Comparison of ENCODE assay signal across 8 cellular contexts in genomic region chr16:80084614-80085013, GRCh38.
DNase-seq lines count a peak whose midpoint lies in the region; ATAC-seq and TF ChIP-seq lines count a peak whose summit lies in the region.

No MANE protein-coding gene starts in this region.

- H3K27me3 ChIP-seq in Caco-2 (replicated peaks; ENCODE audit: control insufficient read depth, insufficient read depth, low read length) = no peaks in the 10 kb centered on the region

- H3K27ac Mint-ChIP-seq in Caco-2 (ENCODE audit: unreplicated experiment) = no peak overlapping the region
- no peak overlapping the region for H3K27ac Mint-ChIP-seq in stimulated activated effector memory CD8-positive, alpha-beta T cell treated with anti-CD3 and anti-CD28 coated beads, Interleukin-12 subunit alpha, Interleukin-12 subunit beta, amount 100 ng/mL, for 72 hours

- peaks cover 26% of the 10 kb centered on the region for H3K4me1 Mint-ChIP-seq in Caco-2 (ENCODE audit: low read depth, unreplicated experiment)
- H3K4me1 Mint-ChIP-seq in stimulated activated effector memory CD8-positive, alpha-beta T cell treated with anti-CD3 and anti-CD28 coated beads, Interleukin-12 subunit alpha, Interleukin-12 subunit beta, amount 100 ng/mL, for 72 hours = no peaks in the 10 kb centered on the region

- no peak overlapping the region for H3K4me3 Mint-ChIP-seq in Caco-2 (ENCODE audit: unreplicated experiment)
- H3K4me3 Mint-ChIP-seq in stimulated activated effector memory CD8-positive, alpha-beta T cell treated with anti-CD3 and anti-CD28 coated beads, Interleukin-12 subunit alpha, Interleukin-12 subunit beta, amount 100 ng/mL, for 72 hours = no peak overlapping the region

- TF ChIP-seq CTCF in Caco-2 (IDR thresholded peaks at IDR 0.05; ENCODE audit: insufficient read depth in 1 of 2, low read depth in 1 of 2, low read length in 1 of 2, severe bottlenecking in 1 of 2, unreplicated experiment in 1 of 2) (peak; percentile 73 to 75), astrocyte of the spinal cord (IDR thresholded peaks at IDR 0.05; ENCODE audit: low read depth, low read length) (peak; percentile 64)

- BruUV-seq in Caco-2 (replicated peaks; lab: Mats Ljungman, UMichigan) = no TSS peak

- no peaks in the 10 kb centered on the region for H3K9me3 Mint-ChIP-seq in Caco-2 (ENCODE audit: unreplicated experiment)
- no peaks in the 10 kb centered on the region for H3K9me3 Mint-ChIP-seq in stimulated activated effector memory CD8-positive, alpha-beta T cell treated with anti-CD3 and anti-CD28 coated beads, Interleukin-12 subunit alpha, Interleukin-12 subunit beta, amount 100 ng/mL, for 72 hours

- H3K36me3 ChIP-seq in Caco-2 (ENCODE audit: control insufficient read depth, insufficient read depth, low read length) = no peaks in the 10 kb centered on the region

- peak; percentile 59 for ATAC-seq in stimulated activated effector memory CD8-positive, alpha-beta T cell treated with anti-CD3 and anti-CD28 coated beads, Interleukin-12 subunit alpha, Interleukin-12 subunit beta, amount 100 ng/mL, for 72 hours
- ATAC-seq in GM21723 (IDR thresholded peaks at IDR 0.05; ENCODE audit: unreplicated experiment) = no peak

- POLR2A ChIA-PET in Caco-2 (lab: Charles Lee) = no interaction called here

- H3K36me3 Mint-ChIP-seq in Caco-2 (ENCODE audit: insufficient read depth, unreplicated experiment) = no peaks in the 10 kb centered on the region
- no peaks in the 10 kb centered on the region for H3K36me3 Mint-ChIP-seq in stimulated activated effector memory CD8-positive, alpha-beta T cell treated with anti-CD3 and anti-CD28 coated beads, Interleukin-12 subunit alpha, Interleukin-12 subunit beta, amount 100 ng/mL, for 72 hours

- in situ Hi-C loops in astrocyte of the spinal cord (cut with HindIII; ENCODE audit: low sequenced_read_pairs) = no loop called here

- no peak overlapping the region for H3K4me3 ChIP-seq in Caco-2 (ENCODE audit: low read depth, low read length)
- no peak overlapping the region for H3K4me3 ChIP-seq in astrocyte of the spinal cord (ENCODE audit: low read depth, low read length)

- intact Hi-C loops in Caco-2 (cut with micrococcal nuclease; ENCODE audit: unreplicated experiment) = loop anchor here (1.0 to 10.0 kb wide), 7 partner anchors 77 to 482 kb away; no protein-coding TSS in a partner anchor

- CTCF ChIA-PET in Caco-2 (lab: Charles Lee) = interaction anchor here (0.6 to 1.3 kb wide), 13 partner anchors 88 to 1007 kb away, joined by 3 to 16 read pairs (median 4); no protein-coding TSS in a partner anchor

- peaks cover 26% of the 10 kb centered on the region for H3K4me1 ChIP-seq in Caco-2

- no peaks in the 10 kb centered on the region for H3K27me3 Mint-ChIP-seq in Caco-2 (ENCODE audit: insufficient read depth, unreplicated experiment)

- peak; percentile 69 to 74 for DNase-seq in Caco-2
- peak; percentile 70 for DNase-seq in HT-29 (ENCODE audit: low spot score)
- DNase-seq in astrocyte of the spinal cord (ENCODE audit: low read depth, low spot score) = peak; percentile 54
- DNase-seq in iPS DF 19.7 (ENCODE audit: low read depth, low spot score) = peak; percentile 52
- DNase-seq in stimulated activated effector memory CD8-positive, alpha-beta T cell treated with anti-CD3 and anti-CD28 coated beads, Interleukin-12 subunit alpha, Interleukin-12 subunit beta, amount 100 ng/mL, for 72 hours (ENCODE audit: low spot score in 2 of 2) = no peak
- DNase-seq in amniotic stem cell (lab: John Stamatoyannopoulos, UW) = no peak
- DNase-seq in effector CD8-positive, alpha-beta T cell (lab: John Stamatoyannopoulos, UW) = no peak

- H3K9me3 ChIP-seq in Caco-2 = no peaks in the 10 kb centered on the region; the same call in 1 of the 2 replicates

Comparison
In these comparisons a context has a peak if more than half of its experiments do, and no peak if none do; other contexts are left out.
1. DNase-seq: peak in Caco-2 (2 of 2), HT-29 (single experiment), astrocyte of the spinal cord (single experiment) and iPS DF 19.7 (single experiment); none in stimulated activated effector memory CD8-positive, alpha-beta T cell treated with anti-CD3 and anti-CD28 coated beads, Interleukin-12 subunit alpha, Interleukin-12 subunit beta, amount 100 ng/mL, for 72 hours (0 of 2), amniotic stem cell (single experiment) and effector CD8-positive, alpha-beta T cell (single experiment).